Comparison of ENCODE assay signal across 8 cellular contexts in genomic region chr11:65472588-65473274, GRCh38. TPM values are rescaled to one million over a fixed set of nuclear protein-coding genes. Genes with fewer than 3 reads are reported as not detected.
DNase-seq lines count a peak whose midpoint lies in the region; ATAC-seq and TF ChIP-seq lines count a peak whose summit lies in the region.
"Not testable (repeated sequence)": the region's sequence is repeated elsewhere in the genome, so short reads cannot be mapped to it uniquely, and the experiment has no call there.

No MANE protein-coding gene starts in this region.

- intact Hi-C loops in Calu3 (cut with micrococcal nuclease; ENCODE audit: unreplicated experiment); left ventricle myocardium inferior (cut with micrococcal nuclease): not testable (repeated sequence)
- intact Hi-C loops in vagina (cut with DNase I): loop anchor here (5.0 kb wide), 1 partner anchor 35 kb away; no protein-coding TSS in a partner anchor

- H3K36me3 Mint-ChIP-seq in Calu3 (ENCODE audit: insufficient read depth, unreplicated experiment): peaks cover 39% of the 10 kb centered on the region
- H3K36me3 Mint-ChIP-seq in activated T-helper 17 cell treated with anti-CD3 and anti-CD28 coated beads, Interleukin-2, amount 50 U/mL, for 72 hours (ENCODE audit: low read depth): peaks cover 13% of the 10 kb centered on the region
- H3K36me3 Mint-ChIP-seq in central memory CD8-positive, alpha-beta T cell (ENCODE audit: insufficient read depth): peaks cover 17% of the 10 kb centered on the region

- H3K27ac Mint-ChIP-seq in Calu3 (ENCODE audit: unreplicated experiment): peak overlapping the region; percentile 99
- peak overlapping the region; percentile 99 for H3K27ac Mint-ChIP-seq in activated T-helper 17 cell treated with anti-CD3 and anti-CD28 coated beads, Interleukin-2, amount 50 U/mL, for 72 hours
- H3K27ac Mint-ChIP-seq in central memory CD8-positive, alpha-beta T cell (ENCODE audit: low read depth): peak overlapping the region; percentile 92

- not testable (repeated sequence) for H3K9me3 ChIP-seq in RWPE2 (ENCODE audit: severe bottlenecking); left ventricle myocardium inferior (replicated peaks); muscle layer of duodenum (ENCODE audit: control insufficient read depth in 1 of 2, low read length in 2 of 2); smooth muscle cell (replicated peaks; ENCODE audit: low read depth); vagina

- peaks cover 29% of the 10 kb centered on the region for H3F3A ChIP-seq in smooth muscle cell (ENCODE audit: low read depth)

- CTCF ChIA-PET in Calu3 (lab: Charles Lee): interaction anchor here (0.6 to 2.7 kb wide), 10 partner anchors 14 to 193 kb away, joined by 3 to 20 read pairs (median 11); partner anchors contain the start of gene MALAT1

- H2AFZ ChIP-seq in smooth muscle cell (ENCODE audit: low read depth): not testable (repeated sequence)

- DNase-seq in Calu3; RWPE2 (ENCODE audit: low spot score); central memory CD8-positive, alpha-beta T cell (ENCODE audit: low spot score in 2 of 2); left ventricle myocardium inferior; smooth muscle cell (lab: John Stamatoyannopoulos, UW; ENCODE audit: unreplicated experiment); vagina (ENCODE audit: extremely low spot score in 2 of 2): not testable (repeated sequence)

- H3K4me2 ChIP-seq in smooth muscle cell: peak overlapping the region; percentile 73

- TF ChIP-seq CTCF in Calu3 (IDR thresholded peaks at IDR 0.05; ENCODE audit: unreplicated experiment); RWPE2 (IDR thresholded peaks at IDR 0.05; ENCODE audit: poor library complexity, severe bottlenecking); left ventricle myocardium inferior (IDR thresholded peaks at IDR 0.05; ENCODE audit: borderline replicate concordance); smooth muscle cell (IDR thresholded peaks at IDR 0.05; ENCODE audit: borderline replicate concordance, insufficient read depth, poor library complexity, severe bottlenecking); vagina (IDR thresholded peaks at IDR 0.05): not testable (repeated sequence)

- WGBS in smooth muscle cell (ENCODE audit: low lambda C conversion rate): 77% methylated on average over 14 of the region's 14 CpGs

- H3K9me3 Mint-ChIP-seq in Calu3 (ENCODE audit: low read depth, unreplicated experiment); activated T-helper 17 cell treated with anti-CD3 and anti-CD28 coated beads, Interleukin-2, amount 50 U/mL, for 72 hours; central memory CD8-positive, alpha-beta T cell: not testable (repeated sequence)

- not testable (repeated sequence) for BruUV-seq in Calu3 (replicated peaks; lab: Mats Ljungman, UMichigan)

- not testable (repeated sequence) for H4K20me1 ChIP-seq in smooth muscle cell (ENCODE audit: low read depth)

- peaks cover 66% of the 10 kb centered on the region for H3K79me2 ChIP-seq in smooth muscle cell (ENCODE audit: low read depth)

- H3K27ac ChIP-seq in RWPE2 (ENCODE audit: poor library complexity, severe bottlenecking) (peak overlapping the region; percentile 75), left ventricle myocardium inferior (replicated peaks) (peak overlapping the region; percentile 99), muscle layer of duodenum (ENCODE audit: low read length) (peak overlapping the region; percentile 98), smooth muscle cell (ENCODE audit: low read depth) (peak overlapping the region; percentile 98), vagina (peak overlapping the region; percentile 100)

- ATAC-seq in RWPE2 (ENCODE audit: low read depth); activated T-helper 17 cell treated with anti-CD3 and anti-CD28 coated beads, Interleukin-2, amount 50 U/mL, for 72 hours (replicated peaks); central memory CD8-positive, alpha-beta T cell (replicated peaks; ENCODE audit: extremely low read depth, poor library complexity, severe bottlenecking): not testable (repeated sequence)

- H3K36me3 ChIP-seq in RWPE2 (ENCODE audit: low read depth); left ventricle myocardium inferior; smooth muscle cell (ENCODE audit: low read depth); vagina: not testable (repeated sequence)
- H3K36me3 ChIP-seq in muscle layer of duodenum (ENCODE audit: control insufficient read depth in 1 of 2, insufficient read depth in 2 of 2, low read length in 2 of 2): peaks cover 0 to 18% of the 10 kb centered on the region in 2 donors

- not testable (repeated sequence) for H3K27me3 ChIP-seq in RWPE2 (ENCODE audit: insufficient read depth, poor library complexity, severe bottlenecking); left ventricle myocardium inferior (ENCODE audit: low read depth); muscle layer of duodenum (ENCODE audit: low read depth, low read length); smooth muscle cell (ENCODE audit: low read depth); vagina

- peak overlapping the region; percentile 81 for H3K9ac ChIP-seq in smooth muscle cell (ENCODE audit: low read depth)

- peaks cover 45% of the 10 kb centered on the region for H3K4me1 Mint-ChIP-seq in Calu3 (ENCODE audit: low read depth, unreplicated experiment)
- peaks cover 13% of the 10 kb centered on the region for H3K4me1 Mint-ChIP-seq in activated T-helper 17 cell treated with anti-CD3 and anti-CD28 coated beads, Interleukin-2, amount 50 U/mL, for 72 hours
- H3K4me1 Mint-ChIP-seq in central memory CD8-positive, alpha-beta T cell: peaks cover 17% of the 10 kb centered on the region

- H3K27me3 Mint-ChIP-seq in Calu3 (ENCODE audit: unreplicated experiment); activated T-helper 17 cell treated with anti-CD3 and anti-CD28 coated beads, Interleukin-2, amount 50 U/mL, for 72 hours; central memory CD8-positive, alpha-beta T cell: not testable (repeated sequence)

- not testable (repeated sequence) for H3K4me3 ChIP-seq in RWPE2 (ENCODE audit: severe bottlenecking); muscle layer of duodenum (ENCODE audit: low read depth in 1 of 2, low read length in 2 of 2)
- H3K4me3 ChIP-seq in left ventricle myocardium inferior (peak overlapping the region; percentile 56), smooth muscle cell (peak overlapping the region; percentile 42), vagina (peak overlapping the region in 1 of 2 donors; percentile 13)

- H3K4me3 Mint-ChIP-seq in Calu3 (ENCODE audit: low read depth, unreplicated experiment): peak overlapping the region; percentile 58
- peak overlapping the region; percentile 82 for H3K4me3 Mint-ChIP-seq in activated T-helper 17 cell treated with anti-CD3 and anti-CD28 coated beads, Interleukin-2, amount 50 U/mL, for 72 hours
- peak overlapping the region; percentile 62 for H3K4me3 Mint-ChIP-seq in central memory CD8-positive, alpha-beta T cell

- TF ChIP-seq POLR2A in vagina (IDR thresholded peaks at IDR 0.05): not testable (repeated sequence)

- H3K4me1 ChIP-seq in RWPE2 (ENCODE audit: insufficient read depth, poor library complexity, severe bottlenecking): peaks cover 23% of the 10 kb centered on the region
- peaks cover 67% of the 10 kb centered on the region for H3K4me1 ChIP-seq in left ventricle myocardium inferior
- H3K4me1 ChIP-seq in muscle layer of duodenum (ENCODE audit: control insufficient read depth in 1 of 2, insufficient read depth in 2 of 2, low read length in 2 of 2): peaks cover 3 to 11% of the 10 kb centered on the region in 2 donors
- H3K4me1 ChIP-seq in smooth muscle cell (ENCODE audit: low read depth): peaks cover 12% of the 10 kb centered on the region
- peaks cover 48% of the 10 kb centered on the region for H3K4me1 ChIP-seq in vagina

RNA-seq across cellular contexts. Expression of gene MALAT1, which starts 26.1 kb away (rescaled TPM):
- total RNA-seq in Calu3 (2022) (8,437 and 9,950 TPM in 2 replicates), left ventricle myocardium inferior (6,576 TPM), smooth muscle cell (7,019 and 7,386 TPM in 2 replicates), vagina (16,459 TPM)
- over 10,000 TPM in 1 of 2 donors, 1,000 to 10,000 TPM in 1; 5,547 to 22,796 TPM for total RNA-seq in activated T-helper 17 cell treated with anti-CD3 and anti-CD28 coated beads, Interleukin-2, amount 50 U/mL, for 72 hours
- polyA plus RNA-seq in smooth muscle cell: 6,158 and 16,096 TPM in 2 replicates

RNA-seq across cellular contexts. Expression of gene NEAT1, which starts 50.1 kb away (rescaled TPM):
- total RNA-seq in Calu3 (2022): 605 and 821 TPM in 2 replicates
- 1,000 to 10,000 TPM in 1 of 2 donors, 100 to 1,000 TPM in 1; 823 to 2,912 TPM for total RNA-seq in activated T-helper 17 cell treated with anti-CD3 and anti-CD28 coated beads, Interleukin-2, amount 50 U/mL, for 72 hours
- 405 TPM for total RNA-seq in left ventricle myocardium inferior
- total RNA-seq in smooth muscle cell: 142 and 155 TPM in 2 replicates
- 14.9 and 84.6 TPM in 2 replicates for polyA plus RNA-seq in smooth muscle cell
- 857 TPM for total RNA-seq in vagina

RNA-seq across cellular contexts. Expression of gene SCYL1, which starts 52.2 kb away (rescaled TPM):
- total RNA-seq in Calu3 (2022): 47.8 and 53.6 TPM in 2 replicates
- 10 to 100 TPM; 80.4 to 86.8 TPM for total RNA-seq in activated T-helper 17 cell treated with anti-CD3 and anti-CD28 coated beads, Interleukin-2, amount 50 U/mL, for 72 hours
- 60.2 TPM for total RNA-seq in left ventricle myocardium inferior
- 66.6 and 90.8 TPM in 2 replicates for total RNA-seq in smooth muscle cell
- 108 and 123 TPM in 2 replicates for polyA plus RNA-seq in smooth muscle cell
- 77.3 TPM for total RNA-seq in vagina
